Comparison of ENCODE assay signal across 10 cellular contexts in genomic region chr10:5070648-5071410, GRCh38. TPM values are rescaled to one million over a fixed set of nuclear protein-coding genes. Genes with fewer than 3 reads are reported as not detected.
DNase-seq lines count a peak whose midpoint lies in the region; ATAC-seq and TF ChIP-seq lines count a peak whose summit lies in the region.
"Had no signal": no experiment of that assay in that cellular context is flagged by ENCODE, and none has a peak within 500 bp of the region (broad histone marks: within the 10 kb centered on the region; RNA-seq: fewer than 3 reads in every experiment).

No MANE protein-coding gene starts in this region.

- no peak overlapping the region for H3K27ac Mint-ChIP-seq in activated T-cell treated with anti-CD3 and anti-CD28 coated beads, Interleukin-2, amount 50 U/mL, for 24 hours
- H3K27ac Mint-ChIP-seq: CD8-positive, alpha-beta T cell; T-cell had no signal

- no peaks in the 10 kb centered on the region for H3K27me3 ChIP-seq in AG04450 (ENCODE audit: control insufficient read depth, insufficient read depth, low read length)
- H3K27me3 ChIP-seq in left ventricle myocardium inferior (ENCODE audit: low read depth) = no peaks in the 10 kb centered on the region
- no peaks in the 10 kb centered on the region for H3K27me3 ChIP-seq in parathyroid adenoma (ENCODE audit: control insufficient read depth, insufficient read depth, low read length)

- intact Hi-C loops in left ventricle myocardium inferior (cut with micrococcal nuclease) = no loop called here

- H3K79me2 ChIP-seq in parathyroid adenoma = no peaks in the 10 kb centered on the region

- DNase-seq in AG04450 (ENCODE audit: low read depth, low spot score) (no peak), amniotic epithelial cell (ENCODE audit: low read depth) (peak; percentile 30), left ventricle myocardium inferior (no peak)
- DNase-seq in central memory CD4-positive, alpha-beta T cell = no peak
- no peak for DNase-seq in activated T-cell treated with anti-CD3 and anti-CD28 coated beads, Interleukin-2, amount 50 U/mL, for 24 hours
- DNase-seq: CD8-positive, alpha-beta T cell; T-cell had no signal

- no peak overlapping the region for H3K4me3 Mint-ChIP-seq in activated T-cell treated with anti-CD3 and anti-CD28 coated beads, Interleukin-2, amount 50 U/mL, for 24 hours
- H3K4me3 Mint-ChIP-seq: CD8-positive, alpha-beta T cell; T-cell had no signal

- CTCF ChIA-PET in AG04450 (lab: Charles Lee) = interaction anchor here (0.9 kb wide), 1 partner anchor 255 kb away, joined by 3 read pairs; no protein-coding TSS in a partner anchor

- H3K9me3 Mint-ChIP-seq in activated T-cell treated with anti-CD3 and anti-CD28 coated beads, Interleukin-2, amount 50 U/mL, for 24 hours = peaks cover 6% of the 10 kb centered on the region
- H3K9me3 Mint-ChIP-seq: CD8-positive, alpha-beta T cell had no signal

- POLR2A ChIA-PET in AG04450 (lab: Yijun Ruan, JAX) = no interaction called here

- ATAC-seq in HG03097 (IDR thresholded peaks at IDR 0.05; ENCODE audit: low FRiP score, unreplicated experiment) (no peak), GM21390 (IDR thresholded peaks at IDR 0.05; ENCODE audit: unreplicated experiment) (no peak)
- ATAC-seq: CD8-positive, alpha-beta T cell; T-cell had no signal

- no peaks in the 10 kb centered on the region for H3K36me3 ChIP-seq in left ventricle myocardium inferior
- H3K36me3 ChIP-seq in parathyroid adenoma (ENCODE audit: control insufficient read depth, insufficient read depth, low read length) = no peaks in the 10 kb centered on the region

- TF ChIP-seq CTCF in AG04450 (IDR thresholded peaks at IDR 0.05; ENCODE audit: low read depth, low read length) (no peak), left ventricle myocardium inferior (IDR thresholded peaks at IDR 0.05; ENCODE audit: borderline replicate concordance) (no peak), parathyroid adenoma (IDR thresholded peaks at IDR 0.05) (no peak)

- H3K4me3 ChIP-seq in AG04450 (ENCODE audit: low read depth, low read length) (no peak overlapping the region), left ventricle myocardium inferior (peak overlapping the region; percentile 45), parathyroid adenoma (ENCODE audit: low read depth, low read length) (no peak overlapping the region)

- H3K4me1 Mint-ChIP-seq in activated T-cell treated with anti-CD3 and anti-CD28 coated beads, Interleukin-2, amount 50 U/mL, for 24 hours (ENCODE audit: low read depth) = no peaks in the 10 kb centered on the region
- H3K4me1 Mint-ChIP-seq: T-cell had no signal

- H3K9ac ChIP-seq in parathyroid adenoma = no peak overlapping the region

- peak overlapping the region; percentile 48 for H2AFZ ChIP-seq in parathyroid adenoma

- H3K9me3 ChIP-seq in AG04450 (ENCODE audit: control insufficient read depth, insufficient read depth, low read length) = no peaks in the 10 kb centered on the region
- H3K9me3 ChIP-seq in left ventricle myocardium inferior (replicated peaks) = no peaks in the 10 kb centered on the region
- H3K9me3 ChIP-seq in parathyroid adenoma (ENCODE audit: control insufficient read depth, low read length) = no peaks in the 10 kb centered on the region

- no peaks in the 10 kb centered on the region for H3K27me3 Mint-ChIP-seq in activated T-cell treated with anti-CD3 and anti-CD28 coated beads, Interleukin-2, amount 50 U/mL, for 24 hours
- H3K27me3 Mint-ChIP-seq: T-cell had no signal

- peaks cover 25% of the 10 kb centered on the region for H3K4me1 ChIP-seq in left ventricle myocardium inferior
- H3K4me1 ChIP-seq in parathyroid adenoma = peaks cover 15% of the 10 kb centered on the region

- H3K4me2 ChIP-seq in parathyroid adenoma (ENCODE audit: low read length) = peak overlapping the region; percentile 45

- H3K36me3 Mint-ChIP-seq in activated T-cell treated with anti-CD3 and anti-CD28 coated beads, Interleukin-2, amount 50 U/mL, for 24 hours (ENCODE audit: low read depth) = no peaks in the 10 kb centered on the region
- H3K36me3 Mint-ChIP-seq: CD8-positive, alpha-beta T cell; T-cell had no signal

- H3K27ac ChIP-seq in AG04450 (ENCODE audit: low read depth, low read length) (peak overlapping the region; percentile 80), left ventricle myocardium inferior (replicated peaks) (peak overlapping the region; percentile 89), parathyroid adenoma (peak overlapping the region; percentile 74)

RNA-seq across cellular contexts. Expression of gene AKR1C3, which starts 23.4 kb away (rescaled TPM):
- 6.4 and 10.7 TPM in 2 replicates for polyA plus RNA-seq in AG04450 (2011; rRNA removed)
- 1.7 and 3.5 TPM in 2 replicates for polyA minus RNA-seq in AG04450 (2011; rRNA and poly(A)+ RNA removed)
- 27.1 TPM for total RNA-seq in left ventricle myocardium inferior
